14 cellular contexts compared by ENCODE assay signal in genomic region chr11:11538277-11538960, GRCh38.
DNase-seq lines count a peak whose midpoint lies in the region; ATAC-seq and TF ChIP-seq lines count a peak whose summit lies in the region.
"Had no signal": no experiment of that assay in that cellular context is flagged by ENCODE, and none has a peak within 500 bp of the region (broad histone marks: within the 10 kb centered on the region; RNA-seq: fewer than 3 reads in every experiment).

No MANE protein-coding gene starts in this region.

- no peaks in the 10 kb centered on the region for H3K36me3 Mint-ChIP-seq in T-helper 17 cell (ENCODE audit: low read depth)
- H3K36me3 Mint-ChIP-seq in endothelial cell (ENCODE audit: low read depth, unreplicated experiment): peaks cover 17% of the 10 kb centered on the region

- intact Hi-C loops in uterus (cut with DNase I; ENCODE audit: low total_unique reads): no loop called here

- H3K4me1 Mint-ChIP-seq in T-helper 17 cell (no peaks in the 10 kb centered on the region), endothelial cell (ENCODE audit: unreplicated experiment) (peaks cover 56% of the 10 kb centered on the region)

- peaks cover 30% of the 10 kb centered on the region for H3K27me3 Mint-ChIP-seq in T-helper 17 cell
- peaks cover 6% of the 10 kb centered on the region for H3K27me3 Mint-ChIP-seq in endothelial cell (ENCODE audit: unreplicated experiment)

- no peaks in the 10 kb centered on the region for H3K9me3 Mint-ChIP-seq in endothelial cell (ENCODE audit: unreplicated experiment)

- TF ChIP-seq POLR2A in uterus (IDR thresholded peaks at IDR 0.05): no peak

- H3K4me1 ChIP-seq in uterus: peaks cover 0 to 15% of the 10 kb centered on the region in 2 donors

- H3K36me3 ChIP-seq in uterus: no peaks in the 10 kb centered on the region

- H3K27ac ChIP-seq in uterus: peak overlapping the region; percentile 59 to 61

- H3K27me3 ChIP-seq in uterus: no peaks in the 10 kb centered on the region

- ATAC-seq in T-helper 17 cell: no peak

- H3K4me3 ChIP-seq in fibroblast of villous mesenchyme (ENCODE audit: low read depth, low read length): no peak overlapping the region
- no peak overlapping the region for H3K4me3 ChIP-seq in uterus

- H3K27ac Mint-ChIP-seq in T-helper 17 cell (no peak overlapping the region), endothelial cell (ENCODE audit: unreplicated experiment) (no peak overlapping the region)
- H3K27ac Mint-ChIP-seq: progenitor cell of endocrine pancreas had no signal

- TF ChIP-seq CTCF in fibroblast of villous mesenchyme (IDR thresholded peaks at IDR 0.05; ENCODE audit: insufficient read depth, low read depth, low read length) (no peak), uterus (IDR thresholded peaks at IDR 0.05) (no peak), endothelial cell (IDR thresholded peaks at IDR 0.05; ENCODE audit: unreplicated experiment) (no peak)

- no peaks in the 10 kb centered on the region for H3K9me3 ChIP-seq in uterus
- H3K9me3 ChIP-seq in T-helper 17 cell (ENCODE audit: control insufficient read depth, low read length, poor library complexity, severe bottlenecking): no peaks in the 10 kb centered on the region

- DNase-seq in NCI-H2081 (lab: John Stamatoyannopoulos, UW) (peak; percentile 62 to 82), NCI-H2081 treated with DMSO at 0.1 percent for 48 hours (lab: John Stamatoyannopoulos, UW) (no peak), fibroblast of villous mesenchyme (ENCODE audit: low read depth) (peak; percentile 1), mucosa of gallbladder (ENCODE audit: low spot score) (peak; percentile 19), uterus (peak in 1 of 2 donors; percentile 33), T-helper 17 cell (no peak), SK-N-DZ (ENCODE audit: low spot score) (no peak), endothelial cell (ENCODE audit: low spot score) (no peak)
- DNase-seq: KBM-7; NCI-H1436; NCI-H748 treated with DMSO at 0.1 percent for 48 hours; stimulated activated CD4-positive, alpha-beta T cell treated with anti-CD3 and anti-CD28 coated beads, Interleukin-2, amount 100 ng/mL, for 48 hours; T-helper 9 cell had no signal

- H3K4me3 Mint-ChIP-seq in T-helper 17 cell (no peak overlapping the region), endothelial cell (ENCODE audit: unreplicated experiment) (no peak overlapping the region)

Comparison
In these comparisons a context has a peak if more than half of its experiments do, and no peak if none do; other contexts are left out.
1. DNase-seq: peak in NCI-H2081 (2 of 2), fibroblast of villous mesenchyme (single experiment) and mucosa of gallbladder (single experiment); none in NCI-H2081 treated with DMSO at 0.1 percent for 48 hours (single experiment), T-helper 17 cell (0 of 3), SK-N-DZ (single experiment) and endothelial cell (single experiment).